ENCODE assay signal across 17 cellular contexts in genomic region chr3:20064796-20065564, GRCh38. TPM values are rescaled to one million over a fixed set of nuclear protein-coding genes. Genes with fewer than 3 reads are reported as not detected.
DNase-seq lines count a peak whose midpoint lies in the region; ATAC-seq, FAIRE-seq and TF ChIP-seq lines count a peak whose summit lies in the region.
"Had no signal": no experiment of that assay in that cellular context is flagged by ENCODE, and none has a peak within 500 bp of the region (broad histone marks: within the 10 kb centered on the region; RNA-seq: fewer than 3 reads in every experiment).

No MANE protein-coding gene starts in this region.

- 24% methylated on average over 5 of the region's 5 CpGs for WGBS in K562 (ENCODE audit: insufficient coverage, low coverage, missing lambda C conversion rate)

- peak; percentile 57; the same call in 1 of the 2 replicates for TF ChIP-seq EP300 in K562 (IDR thresholded peaks at IDR 0.05; ENCODE audit: low read length)

- TF ChIP-seq POLR2A in K562 (conservative IDR thresholded peaks at IDR 0.05) = no peak

- CTCF ChIA-PET in K562 (lab: Yijun Ruan, JAX; ENCODE audit: low intra/inter-chr PET ratio) = no interaction called here

- H2AFZ ChIP-seq in K562 (ENCODE audit: low read depth, low read length) = no peak overlapping the region

- no peaks in the 10 kb centered on the region for H3K9me3 ChIP-seq in K562 (replicated peaks; ENCODE audit: control insufficient read depth, insufficient read depth, low read depth, low read length)
- H3K9me3 ChIP-seq: BLaER1 had no signal

- POLR2A ChIA-PET in K562 (lab: Yijun Ruan, JAX) = interaction anchor here (0.6 to 1.5 kb wide), 8 partner anchors 9 to 51 kb away, joined by 3 to 5 read pairs (median 4); no protein-coding TSS in a partner anchor

- H3K9ac ChIP-seq in K562 (ENCODE audit: insufficient read depth in 1 of 2, low read depth in 2 of 2, low read length in 2 of 2) = peak overlapping the region in 1 of 2 experiments; percentile 3; a peak in 1 of 4 replicates
- H3K9ac ChIP-seq: BLaER1 had no signal

- peaks cover 60 to 76% of the 10 kb centered on the region in 2 donors for H3K4me1 Mint-ChIP-seq in natural killer cell treated with Interleukin-12 subunit alpha and Interleukin-12 subunit beta and Interleukin-15 and Interleukin-18, amount 100 ng/mL, for 72 hours (ENCODE audit: low read depth in 2 of 2)

- peaks cover 7% of the 10 kb centered on the region; the same call in 1 of the 2 replicates for H4K20me1 ChIP-seq in K562 (replicated peaks; ENCODE audit: control insufficient read depth, insufficient read depth, low read length)

- H3K27ac Mint-ChIP-seq in natural killer cell treated with Interleukin-12 subunit alpha and Interleukin-12 subunit beta and Interleukin-15 and Interleukin-18, amount 100 ng/mL, for 72 hours = peak overlapping the region; percentile 20 to 45

- TF ChIP-seq CTCF in K562 (IDR thresholded peaks at IDR 0.05 in 2 of 3, conservative IDR thresholded peaks at IDR 0.05 in 1 of 3; ENCODE audit: insufficient read depth in 2 of 3, low read depth in 1 of 3, low read length in 3 of 3) = no peak

- intact Hi-C loops in K562 (cut with micrococcal nuclease) = no loop called here

- peaks cover 0 to 39% of the 10 kb centered on the region in 2 experiments; a peak in 4 of 5 replicates for H3K4me1 ChIP-seq in K562 (replicated peaks in 1 of 2; ENCODE audit: control insufficient read depth in 2 of 2, insufficient read depth in 2 of 2, low read length in 2 of 2)
- H3K4me1 ChIP-seq: BLaER1 had no signal

- H3K27me3 ChIP-seq in K562 (ENCODE audit: control insufficient read depth in 2 of 2, insufficient read depth in 2 of 2, low read length in 2 of 2) = no peaks in the 10 kb centered on the region
- H3K27me3 ChIP-seq: BLaER1 had no signal

- no peaks in the 10 kb centered on the region for H3K9me1 ChIP-seq in K562 (ENCODE audit: control insufficient read depth, insufficient read depth, low read length)

- peak overlapping the region; percentile 35 for H3K4me2 ChIP-seq in K562 (ENCODE audit: insufficient read depth, low read length)
- H3K4me2 ChIP-seq: BLaER1 had no signal

- peak; percentile 77 for ATAC-seq in K562
- no peak for ATAC-seq in natural killer cell treated with Interleukin-12 subunit alpha and Interleukin-12 subunit beta and Interleukin-15 and Interleukin-18, amount 100 ng/mL, for 72 hours
- ATAC-seq in HG03378 (IDR thresholded peaks at IDR 0.05; ENCODE audit: unreplicated experiment) = no peak
- no peak for ATAC-seq in HG02571 (IDR thresholded peaks at IDR 0.05; ENCODE audit: unreplicated experiment)
- no peak for ATAC-seq in HG03457 (IDR thresholded peaks at IDR 0.05; ENCODE audit: unreplicated experiment)

- FAIRE-seq in K562 (lab: Jason Lieb, UNC) = peak; percentile 35
- FAIRE-seq: GM18507 had no signal

- H3K36me3 Mint-ChIP-seq in natural killer cell treated with Interleukin-12 subunit alpha and Interleukin-12 subunit beta and Interleukin-15 and Interleukin-18, amount 100 ng/mL, for 72 hours = peaks cover 1% of the 10 kb centered on the region

- in situ Hi-C loops in K562 (cut with MboI) (no loop called here), KBM-7 (cut with MboI; ENCODE audit: low pct_unique_long_range_greater_than_20kb, low sequenced_read_pairs) (no loop called here)

- no peaks in the 10 kb centered on the region for H3K36me3 ChIP-seq in K562 (ENCODE audit: control insufficient read depth, insufficient read depth, low read length)
- H3K36me3 ChIP-seq: BLaER1 had no signal

- H3K9me3 Mint-ChIP-seq in natural killer cell treated with Interleukin-12 subunit alpha and Interleukin-12 subunit beta and Interleukin-15 and Interleukin-18, amount 100 ng/mL, for 72 hours = no peaks in the 10 kb centered on the region

- no peak for TF ChIP-seq RAD21 in K562 (CRISPR knock-in tag; conservative IDR thresholded peaks at IDR 0.05 in 1 of 2, IDR thresholded peaks at IDR 0.05 in 1 of 2)

- DNase-seq in DMS 273 treated with DMSO at 0.1 percent for 48 hours (lab: John Stamatoyannopoulos, UW) (peak; percentile 59), NCI-H2107 (lab: John Stamatoyannopoulos, UW) (peak; percentile 41), K562 (ENCODE audit: extremely low read depth in 1 of 4, low spot score in 3 of 4) (peak in 2 of 4 experiments; percentile 70 to 83), KBM-7 (no peak)
- no peak for DNase-seq in natural killer cell treated with Interleukin-12 subunit alpha and Interleukin-12 subunit beta and Interleukin-15 and Interleukin-18, amount 100 ng/mL, for 72 hours (ENCODE audit: low spot score)
- DNase-seq: effector CD8-positive, alpha-beta T cell; GDM1; GOT3; kidney glomerular epithelial cell; NCI-H510A treated with DMSO at 0.1 percent for 48 hours had no signal

- H3K4me3 ChIP-seq in K562 = no peak overlapping the region
- H3K4me3 ChIP-seq: BLaER1, SK-N-MC had no signal

- no TSS peak for BruUV-seq in K562 (replicated peaks; lab: Mats Ljungman, UMichigan)

- H3K79me2 ChIP-seq in K562 (ENCODE audit: control insufficient read depth, insufficient read depth, low read length) = peaks cover 48% of the 10 kb centered on the region; the same call in 2 of the 3 replicates

- H3K4me3 Mint-ChIP-seq in natural killer cell treated with Interleukin-12 subunit alpha and Interleukin-12 subunit beta and Interleukin-15 and Interleukin-18, amount 100 ng/mL, for 72 hours = peak overlapping the region; percentile 39

- H3K27me3 Mint-ChIP-seq in natural killer cell treated with Interleukin-12 subunit alpha and Interleukin-12 subunit beta and Interleukin-15 and Interleukin-18, amount 100 ng/mL, for 72 hours = no peaks in the 10 kb centered on the region

- H3K27ac ChIP-seq in K562 (ENCODE audit: extremely low read depth, low read depth, low read length) = peak overlapping the region; percentile 18; the same call in 2 of the 3 replicates
- H3K27ac ChIP-seq: BLaER1, SK-N-MC had no signal

RNA-seq across cellular contexts. Expression of gene KAT2B, which starts 24.7 kb away (rescaled TPM):
- total RNA-seq in K562 (2011; cell fraction: chromatin; rRNA removed; ENCODE audit: low replicate concordance) = 17.0 and 36.6 TPM in 2 replicates
- total RNA-seq in K562 (2011; cell fraction: nucleolus; rRNA removed) = 7.0 and 8.9 TPM in 2 replicates
- total RNA-seq in K562 (2011; cell fraction: nucleoplasm; rRNA removed) = 18.3 and 30.8 TPM in 2 replicates
- total RNA-seq in K562 (2014; rRNA removed) (9.6 and 10.4 TPM in 2 replicates), K562 (2014; rRNA removed; fragmentation: Illumina TruSeq; extraction: Trizol) (12.6 and 13.5 TPM in 2 replicates), K562 (2015; rRNA removed; fragmentation: Illumina TruSeq; extraction: Trizol) (11.6 and 12.2 TPM in 2 replicates), K562 (2021) (12.6 and 13.2 TPM in 2 replicates)
- polyA plus RNA-seq in K562 (2011; rRNA removed) (8.9 and 11.3 TPM in 2 replicates), K562 (2014; fragmentation: Illumina TruSeq; extraction: Trizol) (11.0 and 14.9 TPM in 2 replicates), K562 (2014; fragmentation: Nextera tagmentation; extraction: Ambion mirVana) (1 to 10 TPM; 3.3 to 3.5 TPM), K562 (2014; rRNA removed) (10.9 and 13.2 TPM in 2 replicates)
- 2.3 and 4.7 TPM in 2 replicates for polyA plus RNA-seq in K562 (2011; cell fraction: cytosol; rRNA removed)
- 13.5 and 13.7 TPM in 2 replicates for polyA plus RNA-seq in K562 (2011; cell fraction: nucleus; rRNA removed)
- 7.3 and 18.2 TPM in 2 replicates for polyA plus RNA-seq in K562 (2012)
- 11.3 and 12.9 TPM in 2 replicates for polyA minus RNA-seq in K562 (2011; rRNA and poly(A)+ RNA removed)
- 6.2 and 7.0 TPM in 2 replicates for polyA minus RNA-seq in K562 (2011; cell fraction: cytosol; rRNA and poly(A)+ RNA removed)
- polyA minus RNA-seq in K562 (2011; cell fraction: nucleus; rRNA and poly(A)+ RNA removed) = 8.2 and 13.6 TPM in 2 replicates
- 10 to 100 TPM; 78.4 to 88.3 TPM for total RNA-seq in natural killer cell treated with Interleukin-12 subunit alpha and Interleukin-12 subunit beta and Interleukin-15 and Interleukin-18, amount 100 ng/mL, for 72 hours

RNA-seq across cellular contexts. Expression of gene PP2D1, which starts 52.9 kb away (rescaled TPM):
- total RNA-seq in K562 (2011; cell fraction: chromatin; rRNA removed; ENCODE audit: low replicate concordance) = not detected in 2 replicates
- not detected in 2 replicates for total RNA-seq in K562 (2011; cell fraction: nucleolus; rRNA removed)
- total RNA-seq in K562 (2011; cell fraction: nucleoplasm; rRNA removed) = not detected in 2 replicates
- total RNA-seq in K562 (2014; rRNA removed) (not detected in 2 replicates), K562 (2014; rRNA removed; fragmentation: Illumina TruSeq; extraction: Trizol) (not detected in 2 replicates), K562 (2015; rRNA removed; fragmentation: Illumina TruSeq; extraction: Trizol) (not detected in 2 replicates), K562 (2021) (not detected in 2 replicates)
- polyA plus RNA-seq in K562 (2011; rRNA removed) (not detected in 2 replicates), K562 (2014; fragmentation: Illumina TruSeq; extraction: Trizol) (not detected in 2 replicates), K562 (2014; fragmentation: Nextera tagmentation; extraction: Ambion mirVana) (under 1 TPM; 0.07 to 0.10 TPM), K562 (2014; rRNA removed) (not detected in 2 replicates)
- polyA plus RNA-seq in K562 (2011; cell fraction: cytosol; rRNA removed) = not detected in 2 replicates
- not detected in 2 replicates for polyA plus RNA-seq in K562 (2011; cell fraction: nucleus; rRNA removed)
- polyA plus RNA-seq in K562 (2012) = 0.19 and 0.22 TPM in 2 replicates
- not detected in 2 replicates for polyA minus RNA-seq in K562 (2011; rRNA and poly(A)+ RNA removed)
- polyA minus RNA-seq in K562 (2011; cell fraction: cytosol; rRNA and poly(A)+ RNA removed) = not detected in 2 replicates
- not detected in 2 replicates for polyA minus RNA-seq in K562 (2011; cell fraction: nucleus; rRNA and poly(A)+ RNA removed)
- not detected for total RNA-seq in natural killer cell treated with Interleukin-12 subunit alpha and Interleukin-12 subunit beta and Interleukin-15 and Interleukin-18, amount 100 ng/mL, for 72 hours
- total RNA-seq: activated CD8-positive, alpha-beta memory T cell treated with anti-CD3 and anti-CD28 coated beads for 36 hours had no signal

Comparison
In these comparisons a context has a peak if more than half of its experiments do, and no peak if none do; other contexts are left out.
1. DNase-seq: peak in DMS 273 treated with DMSO at 0.1 percent for 48 hours (single experiment) and NCI-H2107 (single experiment); none in natural killer cell treated with Interleukin-12 subunit alpha and Interleukin-12 subunit beta and Interleukin-15 and Interleukin-18, amount 100 ng/mL, for 72 hours (single experiment) and KBM-7 (single experiment).